ENCODE assay signal across 8 cellular contexts in genomic region chr10:14556285-14556956, GRCh38.
DNase-seq lines count a peak whose midpoint lies in the region; ATAC-seq and TF ChIP-seq lines count a peak whose summit lies in the region.

No MANE protein-coding gene starts in this region.

- H3K9me3 ChIP-seq in testis = no peaks in the 10 kb centered on the region

- no peaks in the 10 kb centered on the region for H3K9me3 Mint-ChIP-seq in neural crest cell

- no peaks in the 10 kb centered on the region for H3K4me1 ChIP-seq in testis

- TF ChIP-seq POLR2A in testis (IDR thresholded peaks at IDR 0.05) = no peak

- ATAC-seq in GM21390 (IDR thresholded peaks at IDR 0.05; ENCODE audit: unreplicated experiment) = peak; percentile 59

- WGBS in testis, 2 donors = 83 to 86% methylated on average over 12 of the region's 12 CpGs

- no peaks in the 10 kb centered on the region for H3K36me3 ChIP-seq in testis (ENCODE audit: low read depth, missing control alignments)

- H3K27ac Mint-ChIP-seq in neural crest cell (ENCODE audit: unreplicated experiment) = peak overlapping the region; percentile 69

- no peaks in the 10 kb centered on the region for H3K27me3 Mint-ChIP-seq in neural crest cell (ENCODE audit: low read depth)

- TF ChIP-seq CTCF in GM12864 (IDR thresholded peaks at IDR 0.05; ENCODE audit: low read depth, low read length, missing control alignments) = peak; percentile 78
- TF ChIP-seq CTCF in coronary artery (IDR thresholded peaks at IDR 0.05) = no peak
- TF ChIP-seq CTCF in neural crest cell (conservative IDR thresholded peaks at IDR 0.05) = peak; percentile 43
- TF ChIP-seq CTCF in testis (IDR thresholded peaks at IDR 0.05) = no peak

- H3K4me3 Mint-ChIP-seq in neural crest cell = no peak overlapping the region

- H3K36me3 Mint-ChIP-seq in neural crest cell (ENCODE audit: low read depth) = peaks cover 2% of the 10 kb centered on the region

- DNase-seq in GM12864 (ENCODE audit: low read depth) = peak; percentile 68
- DNase-seq in NAMALWA (ENCODE audit: low spot score) = peak; percentile 39
- no peak for DNase-seq in coronary artery (ENCODE audit: low spot score)
- no peak for DNase-seq in neural crest cell (ENCODE audit: low read depth, low spot score)
- DNase-seq in testis = no peak
- no peak for DNase-seq in NCI-H2029 treated with DMSO at 0.1 percent for 48 hours (lab: John Stamatoyannopoulos, UW)
- no peak for DNase-seq in OCI-M2 (lab: John Stamatoyannopoulos, UW; ENCODE audit: unreplicated experiment)

- intact Hi-C loops in testis (cut with DNase I; ENCODE audit: low total_unique reads) = no loop called here

- no peak overlapping the region; the same call in 1 of the 2 replicates for H3K4me3 ChIP-seq in GM12864 (ENCODE audit: low read depth, low read length)
- H3K4me3 ChIP-seq in coronary artery = no peak overlapping the region
- no peak overlapping the region for H3K4me3 ChIP-seq in testis

- H3K27me3 ChIP-seq in testis = no peaks in the 10 kb centered on the region

- peaks cover 43% of the 10 kb centered on the region for H3K4me1 Mint-ChIP-seq in neural crest cell

- H3K27ac ChIP-seq in coronary artery (peak overlapping the region; percentile 24 to 33), testis (no peak overlapping the region)

Comparison
In these comparisons a context has a peak if more than half of its experiments do, and no peak if none do; other contexts are left out.
1. DNase-seq: peak in GM12864 (single experiment) and NAMALWA (single experiment); none in coronary artery (single experiment), neural crest cell (single experiment), testis (single experiment), NCI-H2029 treated with DMSO at 0.1 percent for 48 hours (single experiment) and OCI-M2 (single experiment).
2. CTCF ChIP-seq: peak in GM12864 (single experiment) and neural crest cell (single experiment); none in coronary artery (single experiment) and testis (0 of 3).
3. H3K27ac ChIP-seq: peak in coronary artery (2 of 2); none in testis (0 of 2).